10 cellular contexts compared by ENCODE assay signal in genomic region chr16:87602821-87603683, GRCh38. TPM values are rescaled to one million over a fixed set of nuclear protein-coding genes. Genes with fewer than 3 reads are reported as not detected.
DNase-seq lines count a peak whose midpoint lies in the region; ATAC-seq and TF ChIP-seq lines count a peak whose summit lies in the region.
"Had no signal": no experiment of that assay in that cellular context is flagged by ENCODE, and none has a peak within 500 bp of the region (broad histone marks: within the 10 kb centered on the region; RNA-seq: fewer than 3 reads in every experiment).

No MANE protein-coding gene starts in this region.

- peaks cover 52% of the 10 kb centered on the region for H3K27me3 Mint-ChIP-seq in activated naive CD8-positive, alpha-beta T cell

- no peak overlapping the region for H3K27ac ChIP-seq in foreskin keratinocyte

- H3K9me3 Mint-ChIP-seq in activated naive CD8-positive, alpha-beta T cell (ENCODE audit: low read depth) = peaks cover 4% of the 10 kb centered on the region

- peak overlapping the region; percentile 80 for H3K4me3 Mint-ChIP-seq in activated naive CD8-positive, alpha-beta T cell

- H3K4me1 ChIP-seq in foreskin keratinocyte = no peaks in the 10 kb centered on the region

- peak; percentile 75 for DNase-seq in 8988T
- DNase-seq in COR-L47 (lab: John Stamatoyannopoulos, UW) = peak; percentile 5
- peak; percentile 72 for DNase-seq in islet precursor cell
- no peak for DNase-seq in foreskin keratinocyte
- DNase-seq: stimulated activated CD4-positive, alpha-beta T cell treated with anti-CD3 and anti-CD28 coated beads, Interleukin-12 subunit alpha, Interleukin-12 subunit beta, amount 100 ng/mL, for 4 hours had no signal

- no peak for ATAC-seq in HG02973 (IDR thresholded peaks at IDR 0.05; ENCODE audit: unreplicated experiment)
- no peak for ATAC-seq in GM18519 (IDR thresholded peaks at IDR 0.05; ENCODE audit: low FRiP score, unreplicated experiment)
- ATAC-seq in foreskin keratinocyte = no peak
- no peak for ATAC-seq in HG02759 (IDR thresholded peaks at IDR 0.05; ENCODE audit: unreplicated experiment)
- ATAC-seq: HCT116 had no signal

- peaks cover 13% of the 10 kb centered on the region for H3K4me1 Mint-ChIP-seq in activated naive CD8-positive, alpha-beta T cell (ENCODE audit: low read depth)

- H3K27ac Mint-ChIP-seq in activated naive CD8-positive, alpha-beta T cell = no peak overlapping the region

- H3K27me3 ChIP-seq in foreskin keratinocyte = peaks cover 83% of the 10 kb centered on the region

- H3K36me3 Mint-ChIP-seq in activated naive CD8-positive, alpha-beta T cell = peaks cover 3% of the 10 kb centered on the region

- no peak for TF ChIP-seq CTCF in foreskin keratinocyte (conservative IDR thresholded peaks at IDR 0.05)

RNA-seq across cellular contexts. Expression of gene JPH3, which starts 0.7 kb away (rescaled TPM):
- total RNA-seq in foreskin keratinocyte = not detected in 2 replicates
- not detected in 2 replicates for polyA plus RNA-seq in foreskin keratinocyte

Comparison
In these comparisons a context has a peak if more than half of its experiments do, and no peak if none do; other contexts are left out.
1. DNase-seq: peak in 8988T (single experiment), COR-L47 (single experiment) and islet precursor cell (single experiment); none in foreskin keratinocyte (0 of 2).